Comparison of ENCODE assay signal across 14 cellular contexts in the genomic region with DNA sequence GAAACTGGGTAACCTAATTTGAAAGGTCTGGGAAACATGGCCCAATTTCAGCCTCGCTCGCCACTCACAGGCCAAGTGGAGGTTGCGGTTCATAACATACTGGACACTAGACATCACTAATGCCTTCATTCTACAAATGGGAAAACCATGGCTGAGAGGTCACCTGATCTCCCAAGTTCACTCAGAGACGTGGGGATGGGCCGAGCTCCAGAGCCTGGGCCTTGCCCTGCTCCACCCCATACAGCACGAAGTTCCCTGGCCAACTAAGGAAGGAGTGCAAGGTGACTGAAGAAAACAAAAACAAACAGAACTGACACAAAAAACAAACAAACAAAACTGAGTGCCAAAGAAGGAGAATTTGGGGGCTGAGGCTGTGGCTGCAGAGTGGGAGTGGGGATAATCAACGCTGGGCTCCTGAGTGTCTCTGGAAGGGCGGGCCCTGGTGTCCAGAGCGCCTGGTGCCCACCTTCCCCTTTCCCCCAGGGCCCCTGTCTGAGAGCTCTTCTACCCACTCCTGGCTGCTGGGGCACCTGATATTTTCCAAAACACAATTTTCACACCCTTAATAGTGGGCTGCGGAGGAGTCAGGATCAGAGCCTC. TPM values are rescaled to one million over a fixed set of nuclear protein-coding genes. Genes with fewer than 3 reads are reported as not detected.
DNase-seq lines count a peak whose midpoint lies in the region; ATAC-seq and TF ChIP-seq lines count a peak whose summit lies in the region.
"Had no signal": no experiment of that assay in that cellular context is flagged by ENCODE, and none has a peak within 500 bp of the region (broad histone marks: within the 10 kb centered on the region; RNA-seq: fewer than 3 reads in every experiment).

No MANE protein-coding gene starts in this region.

- no peak overlapping the region for H3K4me3 Mint-ChIP-seq in CD8-positive, alpha-beta T cell
- H3K4me3 Mint-ChIP-seq: activated naive CD8-positive, alpha-beta T cell; B cell; stimulated activated naive CD8-positive, alpha-beta T cell treated with anti-CD3 and anti-CD28 coated beads, Interleukin-15, Interleukin-2, amounts not matched to agents 100 ng/mL and 50 ng/mL, for 24 hours had no signal

- H2AFZ ChIP-seq in hepatocyte = no peak overlapping the region
- H2AFZ ChIP-seq in neuronal stem cell (ENCODE audit: low read length) = peak overlapping the region; percentile 80

- peak overlapping the region; percentile 75 for H2BK120ac ChIP-seq in neuronal stem cell (ENCODE audit: low read depth, low read length)

- H3K27ac Mint-ChIP-seq in CD8-positive, alpha-beta T cell = peak overlapping the region; percentile 43
- H3K27ac Mint-ChIP-seq: activated naive CD8-positive, alpha-beta T cell; B cell; stimulated activated naive CD8-positive, alpha-beta T cell treated with anti-CD3 and anti-CD28 coated beads, Interleukin-15, Interleukin-2, amounts not matched to agents 100 ng/mL and 50 ng/mL, for 24 hours had no signal

- POLR2A ChIA-PET in CD8-positive, alpha-beta T cell (lab: Charles Lee) = interaction anchor here (0.5 to 1.3 kb wide), 4 partner anchors 14 to 150 kb away, joined by 3 to 7 read pairs (median 3); a partner anchor contains a TSS

- no peaks in the 10 kb centered on the region for H3K9me3 ChIP-seq in CD8-positive, alpha-beta T cell (ENCODE audit: low read length)
- H3K9me3 ChIP-seq in KOPT-K1 (ENCODE audit: insufficient read depth, low read length, poor library complexity, severe bottlenecking) (no peaks in the 10 kb centered on the region), hepatocyte (ENCODE audit: low read depth) (no peaks in the 10 kb centered on the region), neuronal stem cell (replicated peaks in 1 of 2; ENCODE audit: control insufficient read depth in 2 of 2, insufficient read depth in 1 of 2, low read depth in 1 of 2, low read length in 2 of 2) (no peaks in the 10 kb centered on the region)

- no peak overlapping the region for H3K27ac ChIP-seq in CD8-positive, alpha-beta T cell (ENCODE audit: low read depth, low read length)
- H3K27ac ChIP-seq in KOPT-K1 (ENCODE audit: low read depth, low read length, poor library complexity, severe bottlenecking) = peak overlapping the region; percentile 39
- peak overlapping the region; percentile 90 for H3K27ac ChIP-seq in hepatocyte
- peak overlapping the region; percentile 95 for H3K27ac ChIP-seq in neuronal stem cell (replicated peaks; ENCODE audit: low read length)
- H3K27ac ChIP-seq: coronary artery had no signal

- intact Hi-C loops in CD8-positive, alpha-beta T cell (cut with DNase I, micrococcal nuclease) = loop anchor here in 1 of 2 experiments (5.0 kb wide), 1 partner anchor 53 kb away; no protein-coding TSS in a partner anchor

- no peak overlapping the region for H4K8ac ChIP-seq in neuronal stem cell (ENCODE audit: low read depth, low read length)

- no peaks in the 10 kb centered on the region for H3K79me1 ChIP-seq in neuronal stem cell (ENCODE audit: low read depth, low read length)

- no peaks in the 10 kb centered on the region for H3K9me2 ChIP-seq in hepatocyte (replicated peaks; ENCODE audit: insufficient read depth)

- no peak overlapping the region for H3K4ac ChIP-seq in neuronal stem cell (ENCODE audit: low read length)

- H2BK12ac ChIP-seq in neuronal stem cell (ENCODE audit: low read length) = peak overlapping the region; percentile 41

- 71% methylated on average over 10 of the region's 10 CpGs for WGBS in hepatocyte (ENCODE audit: low lambda C conversion rate, missing lambda C conversion rate)
- WGBS in neuronal stem cell (ENCODE audit: extremely low coverage in 2 of 2, insufficient read length in 2 of 2, insufficient replicate concordance in 1 of 2), 2 donors = no CpG with 5 or more reads among the region's 10 CpGs

- H3K79me2 ChIP-seq in hepatocyte = no peaks in the 10 kb centered on the region

- H3K36me3 Mint-ChIP-seq in CD8-positive, alpha-beta T cell = no peaks in the 10 kb centered on the region
- H3K36me3 Mint-ChIP-seq: activated naive CD8-positive, alpha-beta T cell had no signal

- H3K36me3 ChIP-seq in CD8-positive, alpha-beta T cell (ENCODE audit: insufficient read depth, low read length) = no peaks in the 10 kb centered on the region
- H3K36me3 ChIP-seq in KOPT-K1 (ENCODE audit: insufficient read depth, low read length) = no peaks in the 10 kb centered on the region
- no peaks in the 10 kb centered on the region for H3K36me3 ChIP-seq in hepatocyte (replicated peaks; ENCODE audit: insufficient read depth, low read depth)
- no peaks in the 10 kb centered on the region for H3K36me3 ChIP-seq in neuronal stem cell (replicated peaks in 1 of 2; ENCODE audit: control insufficient read depth in 2 of 2, insufficient read depth in 2 of 2, low read length in 2 of 2)

- no peak overlapping the region for H3K14ac ChIP-seq in neuronal stem cell (ENCODE audit: low read length)

- H3K18ac ChIP-seq in neuronal stem cell (ENCODE audit: low read length) = peak overlapping the region; percentile 86

- peak overlapping the region; percentile 68 for H3K4me2 ChIP-seq in hepatocyte
- H3K4me2 ChIP-seq in neuronal stem cell (ENCODE audit: insufficient read depth, low read length, poor library complexity, severe bottlenecking) = peak overlapping the region; percentile 50

- no peak overlapping the region for H2BK15ac ChIP-seq in neuronal stem cell (ENCODE audit: low read length)

- CTCF ChIA-PET in CD8-positive, alpha-beta T cell (lab: Charles Lee) = interaction anchor here (0.9 to 1.0 kb wide), 2 partner anchors 9 to 46 kb away, joined by 4 read pairs; no protein-coding TSS in a partner anchor

- TF ChIP-seq CTCF in CD8-positive, alpha-beta T cell (IDR thresholded peaks at IDR 0.05) = no peak
- TF ChIP-seq CTCF in hepatocyte (IDR thresholded peaks at IDR 0.05; ENCODE audit: poor library complexity) = no peak

- peak overlapping the region; percentile 97 for H2BK5ac ChIP-seq in neuronal stem cell (ENCODE audit: low read length)

- H3K9me3 Mint-ChIP-seq in CD8-positive, alpha-beta T cell = no peaks in the 10 kb centered on the region
- H3K9me3 Mint-ChIP-seq: stimulated activated naive CD8-positive, alpha-beta T cell treated with anti-CD3 and anti-CD28 coated beads, Interleukin-15, Interleukin-2, amounts not matched to agents 100 ng/mL and 50 ng/mL, for 24 hours had no signal

- no peak for ATAC-seq in CD8-positive, alpha-beta T cell
- ATAC-seq in GM19463 (IDR thresholded peaks at IDR 0.05; ENCODE audit: unreplicated experiment) (no peak), HG02623 (IDR thresholded peaks at IDR 0.05; ENCODE audit: unreplicated experiment) (no peak)

- H3K27me3 ChIP-seq in CD8-positive, alpha-beta T cell (ENCODE audit: insufficient read depth, low read length) = no peaks in the 10 kb centered on the region
- H3K27me3 ChIP-seq in hepatocyte (no peaks in the 10 kb centered on the region), neuronal stem cell (ENCODE audit: control insufficient read depth in 3 of 3, insufficient read depth in 3 of 3, low read depth in 1 of 3, low read length in 3 of 3) (no peaks in the 10 kb centered on the region)

- no peaks in the 10 kb centered on the region for H4K20me1 ChIP-seq in hepatocyte (ENCODE audit: insufficient read depth, poor library complexity, severe bottlenecking)

- no peak for DNase-seq in CD8-positive, alpha-beta T cell
- no peak for DNase-seq in hepatocyte (ENCODE audit: low spot score)
- DNase-seq in neuronal stem cell (ENCODE audit: low spot score) = no peak
- DNase-seq in superior temporal gyrus (ENCODE audit: extremely low spot score) = no peak
- DNase-seq in glomerular visceral epithelial cell (ENCODE audit: extremely low spot score) = no peak
- DNase-seq: SHP77 treated with DMSO at 0.1 percent for 48 hours had no signal

- H3K4me3 ChIP-seq in CD8-positive, alpha-beta T cell (ENCODE audit: low read depth, low read length) = no peak overlapping the region
- H3K4me3 ChIP-seq in hepatocyte = no peak overlapping the region
- peak overlapping the region in 1 of 2 donors; percentile 36 for H3K4me3 ChIP-seq in neuronal stem cell (ENCODE audit: low read length in 2 of 2)
- H3K4me3 ChIP-seq: coronary artery had no signal

- peaks cover 7% of the 10 kb centered on the region for H3K4me1 ChIP-seq in CD8-positive, alpha-beta T cell (ENCODE audit: insufficient read depth, low read length)
- H3K4me1 ChIP-seq in hepatocyte (ENCODE audit: insufficient read depth) (peaks cover 27% of the 10 kb centered on the region), neuronal stem cell (ENCODE audit: control insufficient read depth in 2 of 2, insufficient read depth in 1 of 2, low read depth in 1 of 2, low read length in 2 of 2) (peaks cover 44 to 67% of the 10 kb centered on the region in 2 donors)

- peaks cover 12% of the 10 kb centered on the region for H3K4me1 Mint-ChIP-seq in CD8-positive, alpha-beta T cell (ENCODE audit: low read depth)

- H4K91ac ChIP-seq in neuronal stem cell (ENCODE audit: low read depth, low read length, poor library complexity) = no peak overlapping the region

- peak overlapping the region; percentile 72 for H2AK5ac ChIP-seq in neuronal stem cell (ENCODE audit: low read depth, low read length)

- H3K23ac ChIP-seq in neuronal stem cell (ENCODE audit: low read depth, low read length, poor library complexity) = no peak overlapping the region

- no peaks in the 10 kb centered on the region for H3K27me3 Mint-ChIP-seq in CD8-positive, alpha-beta T cell (ENCODE audit: low read depth)
- H3K27me3 Mint-ChIP-seq: activated naive CD8-positive, alpha-beta T cell; B cell; stimulated activated naive CD8-positive, alpha-beta T cell treated with anti-CD3 and anti-CD28 coated beads, Interleukin-15, Interleukin-2, amounts not matched to agents 100 ng/mL and 50 ng/mL, for 24 hours had no signal

- no peak overlapping the region for H3K9ac ChIP-seq in neuronal stem cell (ENCODE audit: low read depth, low read length, poor library complexity)

RNA-seq across cellular contexts. Expression of a gene that starts 46.5 kb away (rescaled TPM):
- total RNA-seq in CD8-positive, alpha-beta T cell = 10 to 100 TPM; 43.4 to 44.6 TPM
- total RNA-seq in hepatocyte = 12.1 and 17.5 TPM in 2 replicates
- 13.8 and 14.1 TPM in 2 replicates for polyA plus RNA-seq in hepatocyte
- 35.3 TPM for polyA plus RNA-seq in neuronal stem cell (2013, experiment 1 of 2)
- 35.4 TPM for polyA plus RNA-seq in neuronal stem cell (2013, experiment 2 of 2)
- total RNA-seq: Daoy had no signal
